In genomic region chr12:111773801-111774551, GRCh38 we compare ENCODE assay signal across 1 cellular context.
TF ChIP-seq lines count a peak whose summit lies in the region.

No MANE protein-coding gene starts in this region.

TF ChIP-seq in HepG2, 621 proteins besides CTCF, POLR2A, EP300 and RAD21 (continued from another document and continues in another):
- TF ChIP-seq, protein P1, sequence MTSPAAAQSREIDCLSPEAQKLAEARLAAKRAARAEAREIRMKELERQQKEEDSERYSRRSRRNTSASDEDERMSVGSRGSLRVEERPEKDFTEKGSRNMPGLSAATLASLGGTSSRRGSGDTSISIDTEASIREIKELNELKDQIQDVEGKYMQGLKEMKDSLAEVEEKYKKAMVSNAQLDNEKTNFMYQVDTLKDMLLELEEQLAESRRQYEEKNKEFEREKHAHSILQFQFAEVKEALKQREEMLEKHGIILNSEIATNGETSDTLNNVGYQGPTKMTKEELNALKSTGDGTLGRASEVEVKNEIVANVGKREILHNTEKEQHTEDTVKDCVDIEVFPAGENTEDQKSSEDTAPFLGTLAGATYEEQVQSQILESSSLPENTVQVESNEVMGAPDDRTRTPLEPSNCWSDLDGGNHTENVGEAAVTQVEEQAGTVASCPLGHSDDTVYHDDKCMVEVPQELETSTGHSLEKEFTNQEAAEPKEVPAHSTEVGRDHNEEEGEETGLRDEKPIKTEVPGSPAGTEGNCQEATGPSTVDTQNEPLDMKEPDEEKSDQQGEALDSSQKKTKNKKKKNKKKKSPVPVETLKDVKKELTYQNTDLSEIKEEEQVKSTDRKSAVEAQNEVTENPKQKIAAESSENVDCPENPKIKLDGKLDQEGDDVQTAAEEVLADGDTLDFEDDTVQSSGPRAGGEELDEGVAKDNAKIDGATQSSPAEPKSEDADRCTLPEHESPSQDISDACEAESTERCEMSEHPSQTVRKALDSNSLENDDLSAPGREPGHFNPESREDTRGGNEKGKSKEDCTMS (CRISPR knock-in tag; conservative IDR thresholded peaks at IDR 0.05) = no peak
- 0 out of 2 replicates have a peak, but pooled peaks have one; percentile 42 for TF ChIP-seq ZNF136 (CRISPR knock-in tag; IDR thresholded peaks at IDR 0.05; ENCODE audit: low read depth)
- TF ChIP-seq SPEN (CRISPR knock-in tag; IDR thresholded peaks at IDR 0.05; ENCODE audit: low read depth) = no peak
- TF ChIP-seq ZNF234 (CRISPR knock-in tag; conservative IDR thresholded peaks at IDR 0.05) = no peak
- no peak for TF ChIP-seq ZBTB39 (CRISPR knock-in tag; IDR thresholded peaks at IDR 0.05)
- no peak for TF ChIP-seq ZNF546 (CRISPR knock-in tag; conservative IDR thresholded peaks at IDR 0.05)
- TF ChIP-seq BORCS8-MEF2B (CRISPR knock-in tag; IDR thresholded peaks at IDR 0.05) = no peak
- TF ChIP-seq ARID2 (CRISPR knock-in tag; IDR thresholded peaks at IDR 0.05; ENCODE audit: borderline replicate concordance) = peak; percentile 23; the same call in 1 of the 2 replicates
- TF ChIP-seq SNRNP70 (IDR thresholded peaks at IDR 0.05; ENCODE audit: low read depth, low read length) = no peak
- no peak for TF ChIP-seq U2AF2 (IDR thresholded peaks at IDR 0.05; ENCODE audit: low read depth, low read length)
- no peak for TF ChIP-seq ZNF672 (CRISPR knock-in tag; IDR thresholded peaks at IDR 0.05)
- TF ChIP-seq PHF8 (CRISPR knock-in tag; IDR thresholded peaks at IDR 0.05) = no peak
- TF ChIP-seq SSRP1 (CRISPR knock-in tag; IDR thresholded peaks at IDR 0.05) = no peak; the same call in 1 of the 2 replicates
- TF ChIP-seq ZNF180 (CRISPR knock-in tag; IDR thresholded peaks at IDR 0.05; ENCODE audit: borderline replicate concordance, low read depth) = no peak
- TF ChIP-seq TCF7L2 (IDR thresholded peaks at IDR 0.05; ENCODE audit: low read depth, low read length) = no peak
- TF ChIP-seq, protein P2, sequence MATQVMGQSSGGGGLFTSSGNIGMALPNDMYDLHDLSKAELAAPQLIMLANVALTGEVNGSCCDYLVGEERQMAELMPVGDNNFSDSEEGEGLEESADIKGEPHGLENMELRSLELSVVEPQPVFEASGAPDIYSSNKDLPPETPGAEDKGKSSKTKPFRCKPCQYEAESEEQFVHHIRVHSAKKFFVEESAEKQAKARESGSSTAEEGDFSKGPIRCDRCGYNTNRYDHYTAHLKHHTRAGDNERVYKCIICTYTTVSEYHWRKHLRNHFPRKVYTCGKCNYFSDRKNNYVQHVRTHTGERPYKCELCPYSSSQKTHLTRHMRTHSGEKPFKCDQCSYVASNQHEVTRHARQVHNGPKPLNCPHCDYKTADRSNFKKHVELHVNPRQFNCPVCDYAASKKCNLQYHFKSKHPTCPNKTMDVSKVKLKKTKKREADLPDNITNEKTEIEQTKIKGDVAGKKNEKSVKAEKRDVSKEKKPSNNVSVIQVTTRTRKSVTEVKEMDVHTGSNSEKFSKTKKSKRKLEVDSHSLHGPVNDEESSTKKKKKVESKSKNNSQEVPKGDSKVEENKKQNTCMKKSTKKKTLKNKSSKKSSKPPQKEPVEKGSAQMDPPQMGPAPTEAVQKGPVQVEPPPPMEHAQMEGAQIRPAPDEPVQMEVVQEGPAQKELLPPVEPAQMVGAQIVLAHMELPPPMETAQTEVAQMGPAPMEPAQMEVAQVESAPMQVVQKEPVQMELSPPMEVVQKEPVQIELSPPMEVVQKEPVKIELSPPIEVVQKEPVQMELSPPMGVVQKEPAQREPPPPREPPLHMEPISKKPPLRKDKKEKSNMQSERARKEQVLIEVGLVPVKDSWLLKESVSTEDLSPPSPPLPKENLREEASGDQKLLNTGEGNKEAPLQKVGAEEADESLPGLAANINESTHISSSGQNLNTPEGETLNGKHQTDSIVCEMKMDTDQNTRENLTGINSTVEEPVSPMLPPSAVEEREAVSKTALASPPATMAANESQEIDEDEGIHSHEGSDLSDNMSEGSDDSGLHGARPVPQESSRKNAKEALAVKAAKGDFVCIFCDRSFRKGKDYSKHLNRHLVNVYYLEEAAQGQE (IDR thresholded peaks at IDR 0.05; ENCODE audit: borderline replicate concordance in 1 of 2, low read depth in 1 of 2, low read length in 2 of 2) = peak in 1 of 2 experiments; percentile 36; a peak in 1 of 4 replicates
- TF ChIP-seq RFX1 (IDR thresholded peaks at IDR 0.05) = no peak
- no peak for TF ChIP-seq ELF3 (CRISPR knock-in tag; IDR thresholded peaks at IDR 0.05)
- no peak for TF ChIP-seq HCFC1 (IDR thresholded peaks at IDR 0.05; ENCODE audit: low read depth, low read length)
- TF ChIP-seq BRF2 (CRISPR knock-in tag; IDR thresholded peaks at IDR 0.05) = no peak
- TF ChIP-seq ZNF350 (CRISPR knock-in tag; IDR thresholded peaks at IDR 0.05; ENCODE audit: borderline replicate concordance, low read depth) = no peak
- no peak for TF ChIP-seq HHEX (CRISPR knock-in tag; IDR thresholded peaks at IDR 0.05)
- TF ChIP-seq PCBP2 (optimal IDR thresholded peaks at IDR 0.05; ENCODE audit: low read depth, low read length, poor library complexity, severe bottlenecking) = no peak
- TF ChIP-seq ZBTB8A (CRISPR knock-in tag; IDR thresholded peaks at IDR 0.05; ENCODE audit: borderline replicate concordance, low read depth) = no peak
- no peak for TF ChIP-seq ZNF260 (CRISPR knock-in tag; IDR thresholded peaks at IDR 0.05; ENCODE audit: borderline replicate concordance, low read depth)
- TF ChIP-seq, protein P3, sequence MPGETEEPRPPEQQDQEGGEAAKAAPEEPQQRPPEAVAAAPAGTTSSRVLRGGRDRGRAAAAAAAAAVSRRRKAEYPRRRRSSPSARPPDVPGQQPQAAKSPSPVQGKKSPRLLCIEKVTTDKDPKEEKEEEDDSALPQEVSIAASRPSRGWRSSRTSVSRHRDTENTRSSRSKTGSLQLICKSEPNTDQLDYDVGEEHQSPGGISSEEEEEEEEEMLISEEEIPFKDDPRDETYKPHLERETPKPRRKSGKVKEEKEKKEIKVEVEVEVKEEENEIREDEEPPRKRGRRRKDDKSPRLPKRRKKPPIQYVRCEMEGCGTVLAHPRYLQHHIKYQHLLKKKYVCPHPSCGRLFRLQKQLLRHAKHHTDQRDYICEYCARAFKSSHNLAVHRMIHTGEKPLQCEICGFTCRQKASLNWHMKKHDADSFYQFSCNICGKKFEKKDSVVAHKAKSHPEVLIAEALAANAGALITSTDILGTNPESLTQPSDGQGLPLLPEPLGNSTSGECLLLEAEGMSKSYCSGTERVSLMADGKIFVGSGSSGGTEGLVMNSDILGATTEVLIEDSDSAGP (CRISPR knock-in tag; IDR thresholded peaks at IDR 0.05; ENCODE audit: borderline replicate concordance) = peak; percentile 42; the same call in 1 of the 2 replicates
- TF ChIP-seq TOPORS (CRISPR knock-in tag; IDR thresholded peaks at IDR 0.05) = no peak
- peak; percentile 28; the same call in 1 of the 2 replicates for TF ChIP-seq ZNF281 (CRISPR knock-in tag; IDR thresholded peaks at IDR 0.05; ENCODE audit: borderline replicate concordance)
- peak; percentile 65 for TF ChIP-seq FOXP4 (CRISPR knock-in tag; IDR thresholded peaks at IDR 0.05)
- TF ChIP-seq, protein P4, sequence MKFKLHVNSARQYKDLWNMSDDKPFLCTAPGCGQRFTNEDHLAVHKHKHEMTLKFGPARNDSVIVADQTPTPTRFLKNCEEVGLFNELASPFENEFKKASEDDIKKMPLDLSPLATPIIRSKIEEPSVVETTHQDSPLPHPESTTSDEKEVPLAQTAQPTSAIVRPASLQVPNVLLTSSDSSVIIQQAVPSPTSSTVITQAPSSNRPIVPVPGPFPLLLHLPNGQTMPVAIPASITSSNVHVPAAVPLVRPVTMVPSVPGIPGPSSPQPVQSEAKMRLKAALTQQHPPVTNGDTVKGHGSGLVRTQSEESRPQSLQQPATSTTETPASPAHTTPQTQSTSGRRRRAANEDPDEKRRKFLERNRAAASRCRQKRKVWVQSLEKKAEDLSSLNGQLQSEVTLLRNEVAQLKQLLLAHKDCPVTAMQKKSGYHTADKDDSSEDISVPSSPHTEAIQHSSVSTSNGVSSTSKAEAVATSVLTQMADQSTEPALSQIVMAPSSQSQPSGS (CRISPR knock-in tag; IDR thresholded peaks at IDR 0.05) = no peak
- TF ChIP-seq, protein P5, sequence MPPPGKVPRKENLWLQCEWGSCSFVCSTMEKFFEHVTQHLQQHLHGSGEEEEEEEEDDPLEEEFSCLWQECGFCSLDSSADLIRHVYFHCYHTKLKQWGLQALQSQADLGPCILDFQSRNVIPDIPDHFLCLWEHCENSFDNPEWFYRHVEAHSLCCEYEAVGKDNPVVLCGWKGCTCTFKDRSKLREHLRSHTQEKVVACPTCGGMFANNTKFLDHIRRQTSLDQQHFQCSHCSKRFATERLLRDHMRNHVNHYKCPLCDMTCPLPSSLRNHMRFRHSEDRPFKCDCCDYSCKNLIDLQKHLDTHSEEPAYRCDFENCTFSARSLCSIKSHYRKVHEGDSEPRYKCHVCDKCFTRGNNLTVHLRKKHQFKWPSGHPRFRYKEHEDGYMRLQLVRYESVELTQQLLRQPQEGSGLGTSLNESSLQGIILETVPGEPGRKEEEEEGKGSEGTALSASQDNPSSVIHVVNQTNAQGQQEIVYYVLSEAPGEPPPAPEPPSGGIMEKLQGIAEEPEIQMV (CRISPR knock-in tag; IDR thresholded peaks at IDR 0.05; ENCODE audit: low read depth) = no peak
- 0 out of 2 replicates have a peak, but pooled peaks have one; percentile 44 for TF ChIP-seq ZBTB34 (CRISPR knock-in tag; IDR thresholded peaks at IDR 0.05)
- TF ChIP-seq ZNF563 (CRISPR knock-in tag; IDR thresholded peaks at IDR 0.05) = no peak
- no peak for TF ChIP-seq ZNF703 (CRISPR knock-in tag; IDR thresholded peaks at IDR 0.05; ENCODE audit: borderline replicate concordance)
- TF ChIP-seq ZNF343 (CRISPR knock-in tag; IDR thresholded peaks at IDR 0.05) = no peak
- TF ChIP-seq ZC3H13 (CRISPR knock-in tag; IDR thresholded peaks at IDR 0.05) = no peak
- no peak for TF ChIP-seq ZNF761 (CRISPR knock-in tag; conservative IDR thresholded peaks at IDR 0.05)
- no peak for TF ChIP-seq CBX1 (IDR thresholded peaks at IDR 0.05; ENCODE audit: low read depth)
- TF ChIP-seq SMARCC2 (IDR thresholded peaks at IDR 0.05) = no peak
